Comparison of ENCODE assay signal across 9 cellular contexts in genomic region chr2:86185517-86186212, GRCh38. TPM values are rescaled to one million over a fixed set of nuclear protein-coding genes. Genes with fewer than 3 reads are reported as not detected.
A peak's percentile ranks its signal among the peaks of the same experiment; 100 is the strongest.
DNase-seq lines count a peak whose midpoint lies in the region; ATAC-seq and TF ChIP-seq lines count a peak whose summit lies in the region.
"Had no signal": no experiment of that assay in that cellular context is flagged by ENCODE, and none has a peak within 500 bp of the region (broad histone marks: within the 10 kb centered on the region; RNA-seq: fewer than 3 reads in every experiment).

No MANE protein-coding gene starts in this region.

- peaks cover 70% of the 10 kb centered on the region for H3K4me1 Mint-ChIP-seq in activated naive CD4-positive, alpha-beta T cell treated with anti-CD3 and anti-CD28 coated beads for 36 hours (ENCODE audit: low read depth)
- peaks cover 61% of the 10 kb centered on the region for H3K4me1 Mint-ChIP-seq in activated B cell treated with CpG ODN at 0.5 μM for 24 hours

- POLR2A ChIA-PET in activated B cell treated with CpG ODN at 0.5 μM for 24 hours (lab: Charles Lee): interaction anchor here (0.5 to 3.5 kb wide), 4 partner anchors 9 to 256 kb away, joined by 3 to 22 read pairs (median 7); partner anchors contain the start of genes IMMT, KDM3A and MRPL35

- peaks cover 0 to 20% (median under 1%) of the 10 kb centered on the region in 4 donors for H3K4me1 ChIP-seq in right lobe of liver
- peaks cover 10 to 48% (median 35%) of the 10 kb centered on the region in 4 donors for H3K4me1 ChIP-seq in upper lobe of left lung

- CTCF ChIA-PET in activated naive CD4-positive, alpha-beta T cell treated with anti-CD3 and anti-CD28 coated beads for 36 hours (lab: Charles Lee): interaction anchor here (1.2 kb wide), 1 partner anchor 105 kb away, joined by 6 read pairs; no protein-coding TSS in a partner anchor
- CTCF ChIA-PET in activated B cell treated with CpG ODN at 0.5 μM for 24 hours (lab: Charles Lee): no interaction called here

- intact Hi-C loops in activated naive CD4-positive, alpha-beta T cell treated with anti-CD3 and anti-CD28 coated beads for 36 hours (cut with micrococcal nuclease): loop anchor here (1.0 to 2.0 kb wide), 3 partner anchors 10 to 183 kb away; partner anchors contain the start of genes IMMT and PTCD3
- intact Hi-C loops in activated B cell treated with CpG ODN at 0.5 μM for 24 hours (cut with micrococcal nuclease): loop anchor here (1.0 to 2.0 kb wide), 2 partner anchors 9 to 13 kb away; partner anchors contain the start of gene MRPL35
- intact Hi-C loops in right lobe of liver (cut with DNase I): no loop called here

- TF ChIP-seq CTCF in activated B cell treated with CpG ODN at 0.5 μM for 24 hours (IDR thresholded peaks at IDR 0.05) (no peak), right lobe of liver (IDR thresholded peaks at IDR 0.05) (no peak), upper lobe of left lung (IDR thresholded peaks at IDR 0.05) (no peak), omental fat pad (IDR thresholded peaks at IDR 0.05) (no peak)

- H3K36me3 ChIP-seq in right lobe of liver (peaks cover 0 to 4% (median 0%) of the 10 kb centered on the region in 4 donors), upper lobe of left lung (peaks cover 0 to 17% (median 2%) of the 10 kb centered on the region in 4 donors)

- no peaks in the 10 kb centered on the region for H3K9me3 Mint-ChIP-seq in activated naive CD4-positive, alpha-beta T cell treated with anti-CD3 and anti-CD28 coated beads for 36 hours
- H3K9me3 Mint-ChIP-seq in activated B cell treated with CpG ODN at 0.5 μM for 24 hours: no peaks in the 10 kb centered on the region

- ATAC-seq in activated B cell treated with CpG ODN at 0.5 μM for 24 hours (ENCODE audit: low read depth) (peak; percentile 52), right lobe of liver (peak in 3 of 4 donors; percentile 21 to 41 (median 31)), upper lobe of left lung (ENCODE audit: low FRiP score in 2 of 2) (no peak), omental fat pad (ENCODE audit: low FRiP score) (no peak)

- peak overlapping the region; percentile 91 for H3K27ac Mint-ChIP-seq in activated naive CD4-positive, alpha-beta T cell treated with anti-CD3 and anti-CD28 coated beads for 36 hours
- peak overlapping the region; percentile 81 for H3K27ac Mint-ChIP-seq in activated B cell treated with CpG ODN at 0.5 μM for 24 hours

- no peak for TF ChIP-seq EP300 in upper lobe of left lung (IDR thresholded peaks at IDR 0.05)

- H3K36me3 Mint-ChIP-seq in activated naive CD4-positive, alpha-beta T cell treated with anti-CD3 and anti-CD28 coated beads for 36 hours (ENCODE audit: low read depth): peaks cover 14% of the 10 kb centered on the region
- peaks cover 29% of the 10 kb centered on the region for H3K36me3 Mint-ChIP-seq in activated B cell treated with CpG ODN at 0.5 μM for 24 hours (ENCODE audit: low read depth)

- H3K9me3 ChIP-seq in right lobe of liver (no peaks in the 10 kb centered on the region), upper lobe of left lung (no peaks in the 10 kb centered on the region)

- H3K4me3 ChIP-seq in right lobe of liver (no peak overlapping the region), upper lobe of left lung (no peak overlapping the region)

- no peaks in the 10 kb centered on the region for H3K27me3 Mint-ChIP-seq in activated naive CD4-positive, alpha-beta T cell treated with anti-CD3 and anti-CD28 coated beads for 36 hours (ENCODE audit: low read depth)
- H3K27me3 Mint-ChIP-seq in activated B cell treated with CpG ODN at 0.5 μM for 24 hours: no peaks in the 10 kb centered on the region

- H3K27me3 ChIP-seq in right lobe of liver (no peaks in the 10 kb centered on the region), upper lobe of left lung (no peaks in the 10 kb centered on the region)

- no CpG with 5 or more reads among the region's 1 CpG for WGBS in right lobe of liver (ENCODE audit: insufficient coverage, low coverage, low lambda C conversion rate, missing lambda C conversion rate)
- WGBS in upper lobe of left lung, 2 donors: 27 to 28% methylated on average over 1 of the region's 1 CpG

- TF ChIP-seq POLR2A in right lobe of liver (IDR thresholded peaks at IDR 0.05): no peak
- TF ChIP-seq POLR2A in upper lobe of left lung (IDR thresholded peaks at IDR 0.05): no peak

- peak overlapping the region; percentile 28 for H3K4me3 Mint-ChIP-seq in activated naive CD4-positive, alpha-beta T cell treated with anti-CD3 and anti-CD28 coated beads for 36 hours
- peak overlapping the region; percentile 32 for H3K4me3 Mint-ChIP-seq in activated B cell treated with CpG ODN at 0.5 μM for 24 hours

- H3K27ac ChIP-seq in right lobe of liver (peak overlapping the region in 2 of 3 donors; percentile 20 to 45), upper lobe of left lung (peak overlapping the region in 3 of 4 donors; percentile 2 to 54 (median 52))

- no peak for DNase-seq in activated naive CD4-positive, alpha-beta T cell treated with anti-CD3 and anti-CD28 coated beads for 36 hours
- no peak for DNase-seq in activated naive CD4-positive, alpha-beta T cell treated with Interleukin-2 at 50 U/mL for 16 hours
- no peak for DNase-seq in activated B cell treated with CpG ODN at 0.5 μM for 24 hours
- DNase-seq in right lobe of liver: no peak
- no peak for DNase-seq in upper lobe of left lung
- no peak for DNase-seq in omental fat pad (ENCODE audit: low spot score)
- no peak for DNase-seq in COLO668 (lab: John Stamatoyannopoulos, UW; ENCODE audit: unreplicated experiment)
- no peak for DNase-seq in T-helper 9 cell
- DNase-seq: NCI-H1436 had no signal

RNA-seq across cellular contexts. Expression of gene IMMT, which starts 9.6 kb away (rescaled TPM):
- total RNA-seq in activated naive CD4-positive, alpha-beta T cell treated with anti-CD3 and anti-CD28 coated beads for 36 hours: 100 to 1,000 TPM; 164 to 168 TPM
- 90.3 and 93.0 TPM in 2 replicates for total RNA-seq in activated B cell treated with CpG ODN at 0.5 μM for 24 hours
- total RNA-seq in right lobe of liver: 10 to 100 TPM; 48.9 to 56.9 (median 52.5) TPM
- total RNA-seq in upper lobe of left lung: 10 to 100 TPM; 36.7 to 65.4 (median 54.8) TPM
- total RNA-seq in omental fat pad: 10 to 100 TPM; 52.2 to 64.7 (median 58.7) TPM

RNA-seq across cellular contexts. Expression of gene MRPL35, which starts 13.6 kb away (rescaled TPM):
- 10 to 100 TPM; 63.0 to 65.0 TPM for total RNA-seq in activated naive CD4-positive, alpha-beta T cell treated with anti-CD3 and anti-CD28 coated beads for 36 hours
- total RNA-seq in activated B cell treated with CpG ODN at 0.5 μM for 24 hours (35.1 and 37.4 TPM in 2 replicates), right lobe of liver (10 to 100 TPM; 21.1 to 42.2 (median 24.1) TPM), upper lobe of left lung (10 to 100 TPM in 5 of 6 donors, 1 to 10 TPM in 1; 9.9 to 21.5 (median 16.6) TPM), omental fat pad (10 to 100 TPM; 19.3 to 29.8 (median 23.2) TPM)

Comparison
In these comparisons a context has a peak if more than half of its experiments do, and no peak if none do; other contexts are left out.
1. ATAC-seq: peak in activated B cell treated with CpG ODN at 0.5 μM for 24 hours (single experiment) and right lobe of liver (3 of 4); none in upper lobe of left lung (0 of 2) and omental fat pad (single experiment).
2. intact Hi-C loops: an anchor here in activated naive CD4-positive, alpha-beta T cell treated with anti-CD3 and anti-CD28 coated beads for 36 hours (1.0 to 2.0 kb wide) and activated B cell treated with CpG ODN at 0.5 μM for 24 hours (1.0 to 2.0 kb wide); none called in right lobe of liver.